1 cellular context compared by ENCODE assay signal in the genomic region with DNA sequence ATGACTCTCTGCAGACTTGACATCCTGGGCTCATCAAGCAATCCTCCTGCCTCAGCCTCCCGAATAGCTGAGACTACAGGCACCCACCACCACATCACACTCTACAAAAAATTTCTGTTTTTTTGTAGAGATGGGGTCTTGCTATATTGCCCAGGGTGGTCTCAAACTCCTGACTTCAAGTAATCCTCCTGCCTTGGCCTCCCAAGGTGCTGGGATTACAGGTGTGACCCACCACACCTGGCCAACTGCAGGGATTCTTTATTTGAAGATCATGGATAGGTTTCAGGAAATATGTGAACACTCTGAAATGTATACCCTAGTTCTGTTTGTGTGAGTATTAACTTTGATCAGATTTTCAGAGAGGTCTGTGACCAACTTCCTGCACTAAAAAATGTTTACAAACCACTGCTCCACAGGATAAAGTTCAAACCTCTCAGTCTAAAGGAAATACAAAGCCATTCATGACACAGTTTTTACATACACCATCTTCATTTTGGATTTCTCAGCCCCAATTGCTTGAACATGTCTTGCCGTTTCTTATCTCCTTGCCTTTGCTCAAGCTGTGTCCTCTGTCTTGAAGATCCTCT.
TF ChIP-seq lines count a peak whose summit lies in the region.

No MANE protein-coding gene starts in this region.

TF ChIP-seq in GM12878, 131 proteins besides CTCF, POLR2A, EP300 and RAD21:
- TF ChIP-seq, protein P1, sequence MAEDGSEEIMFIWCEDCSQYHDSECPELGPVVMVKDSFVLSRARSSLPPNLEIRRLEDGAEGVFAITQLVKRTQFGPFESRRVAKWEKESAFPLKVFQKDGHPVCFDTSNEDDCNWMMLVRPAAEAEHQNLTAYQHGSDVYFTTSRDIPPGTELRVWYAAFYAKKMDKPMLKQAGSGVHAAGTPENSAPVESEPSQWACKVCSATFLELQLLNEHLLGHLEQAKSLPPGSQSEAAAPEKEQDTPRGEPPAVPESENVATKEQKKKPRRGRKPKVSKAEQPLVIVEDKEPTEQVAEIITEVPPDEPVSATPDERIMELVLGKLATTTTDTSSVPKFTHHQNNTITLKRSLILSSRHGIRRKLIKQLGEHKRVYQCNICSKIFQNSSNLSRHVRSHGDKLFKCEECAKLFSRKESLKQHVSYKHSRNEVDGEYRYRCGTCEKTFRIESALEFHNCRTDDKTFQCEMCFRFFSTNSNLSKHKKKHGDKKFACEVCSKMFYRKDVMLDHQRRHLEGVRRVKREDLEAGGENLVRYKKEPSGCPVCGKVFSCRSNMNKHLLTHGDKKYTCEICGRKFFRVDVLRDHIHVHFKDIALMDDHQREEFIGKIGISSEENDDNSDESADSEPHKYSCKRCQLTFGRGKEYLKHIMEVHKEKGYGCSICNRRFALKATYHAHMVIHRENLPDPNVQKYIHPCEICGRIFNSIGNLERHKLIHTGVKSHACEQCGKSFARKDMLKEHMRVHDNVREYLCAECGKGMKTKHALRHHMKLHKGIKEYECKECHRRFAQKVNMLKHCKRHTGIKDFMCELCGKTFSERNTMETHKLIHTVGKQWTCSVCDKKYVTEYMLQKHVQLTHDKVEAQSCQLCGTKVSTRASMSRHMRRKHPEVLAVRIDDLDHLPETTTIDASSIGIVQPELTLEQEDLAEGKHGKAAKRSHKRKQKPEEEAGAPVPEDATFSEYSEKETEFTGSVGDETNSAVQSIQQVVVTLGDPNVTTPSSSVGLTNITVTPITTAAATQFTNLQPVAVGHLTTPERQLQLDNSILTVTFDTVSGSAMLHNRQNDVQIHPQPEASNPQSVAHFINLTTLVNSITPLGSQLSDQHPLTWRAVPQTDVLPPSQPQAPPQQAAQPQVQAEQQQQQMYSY (CRISPR knock-in tag; IDR thresholded peaks at IDR 0.05) = no peak
- TF ChIP-seq MTA2 (IDR thresholded peaks at IDR 0.05; ENCODE audit: low read depth) (no peak), BACH1 (IDR thresholded peaks at IDR 0.05; ENCODE audit: borderline replicate concordance) (no peak), CHD2 (IDR thresholded peaks at IDR 0.05; ENCODE audit: borderline replicate concordance, low read depth, low read length) (no peak), WRNIP1 (IDR thresholded peaks at IDR 0.05; ENCODE audit: borderline replicate concordance, low read depth, low read length) (no peak), CHD4 (IDR thresholded peaks at IDR 0.05) (no peak), NFXL1 (IDR thresholded peaks at IDR 0.05; ENCODE audit: borderline replicate concordance) (no peak), ZZZ3 (IDR thresholded peaks at IDR 0.05; ENCODE audit: control insufficient read depth, insufficient read length, low read depth) (no peak)
- TF ChIP-seq, protein P2, sequence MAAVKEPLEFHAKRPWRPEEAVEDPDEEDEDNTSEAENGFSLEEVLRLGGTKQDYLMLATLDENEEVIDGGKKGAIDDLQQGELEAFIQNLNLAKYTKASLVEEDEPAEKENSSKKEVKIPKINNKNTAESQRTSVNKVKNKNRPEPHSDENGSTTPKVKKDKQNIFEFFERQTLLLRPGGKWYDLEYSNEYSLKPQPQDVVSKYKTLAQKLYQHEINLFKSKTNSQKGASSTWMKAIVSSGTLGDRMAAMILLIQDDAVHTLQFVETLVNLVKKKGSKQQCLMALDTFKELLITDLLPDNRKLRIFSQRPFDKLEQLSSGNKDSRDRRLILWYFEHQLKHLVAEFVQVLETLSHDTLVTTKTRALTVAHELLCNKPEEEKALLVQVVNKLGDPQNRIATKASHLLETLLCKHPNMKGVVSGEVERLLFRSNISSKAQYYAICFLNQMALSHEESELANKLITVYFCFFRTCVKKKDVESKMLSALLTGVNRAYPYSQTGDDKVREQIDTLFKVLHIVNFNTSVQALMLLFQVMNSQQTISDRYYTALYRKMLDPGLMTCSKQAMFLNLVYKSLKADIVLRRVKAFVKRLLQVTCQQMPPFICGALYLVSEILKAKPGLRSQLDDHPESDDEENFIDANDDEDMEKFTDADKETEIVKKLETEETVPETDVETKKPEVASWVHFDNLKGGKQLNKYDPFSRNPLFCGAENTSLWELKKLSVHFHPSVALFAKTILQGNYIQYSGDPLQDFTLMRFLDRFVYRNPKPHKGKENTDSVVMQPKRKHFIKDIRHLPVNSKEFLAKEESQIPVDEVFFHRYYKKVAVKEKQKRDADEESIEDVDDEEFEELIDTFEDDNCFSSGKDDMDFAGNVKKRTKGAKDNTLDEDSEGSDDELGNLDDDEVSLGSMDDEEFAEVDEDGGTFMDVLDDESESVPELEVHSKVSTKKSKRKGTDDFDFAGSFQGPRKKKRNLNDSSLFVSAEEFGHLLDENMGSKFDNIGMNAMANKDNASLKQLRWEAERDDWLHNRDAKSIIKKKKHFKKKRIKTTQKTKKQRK (IDR thresholded peaks at IDR 0.05; ENCODE audit: low read depth, low read length) = no peak
- TF ChIP-seq, protein P3, sequence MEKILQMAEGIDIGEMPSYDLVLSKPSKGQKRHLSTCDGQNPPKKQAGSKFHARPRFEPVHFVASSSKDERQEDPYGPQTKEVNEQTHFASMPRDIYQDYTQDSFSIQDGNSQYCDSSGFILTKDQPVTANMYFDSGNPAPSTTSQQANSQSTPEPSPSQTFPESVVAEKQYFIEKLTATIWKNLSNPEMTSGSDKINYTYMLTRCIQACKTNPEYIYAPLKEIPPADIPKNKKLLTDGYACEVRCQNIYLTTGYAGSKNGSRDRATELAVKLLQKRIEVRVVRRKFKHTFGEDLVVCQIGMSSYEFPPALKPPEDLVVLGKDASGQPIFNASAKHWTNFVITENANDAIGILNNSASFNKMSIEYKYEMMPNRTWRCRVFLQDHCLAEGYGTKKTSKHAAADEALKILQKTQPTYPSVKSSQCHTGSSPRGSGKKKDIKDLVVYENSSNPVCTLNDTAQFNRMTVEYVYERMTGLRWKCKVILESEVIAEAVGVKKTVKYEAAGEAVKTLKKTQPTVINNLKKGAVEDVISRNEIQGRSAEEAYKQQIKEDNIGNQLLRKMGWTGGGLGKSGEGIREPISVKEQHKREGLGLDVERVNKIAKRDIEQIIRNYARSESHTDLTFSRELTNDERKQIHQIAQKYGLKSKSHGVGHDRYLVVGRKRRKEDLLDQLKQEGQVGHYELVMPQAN (conservative IDR thresholded peaks at IDR 0.05) = no peak
- TF ChIP-seq, protein P4, sequence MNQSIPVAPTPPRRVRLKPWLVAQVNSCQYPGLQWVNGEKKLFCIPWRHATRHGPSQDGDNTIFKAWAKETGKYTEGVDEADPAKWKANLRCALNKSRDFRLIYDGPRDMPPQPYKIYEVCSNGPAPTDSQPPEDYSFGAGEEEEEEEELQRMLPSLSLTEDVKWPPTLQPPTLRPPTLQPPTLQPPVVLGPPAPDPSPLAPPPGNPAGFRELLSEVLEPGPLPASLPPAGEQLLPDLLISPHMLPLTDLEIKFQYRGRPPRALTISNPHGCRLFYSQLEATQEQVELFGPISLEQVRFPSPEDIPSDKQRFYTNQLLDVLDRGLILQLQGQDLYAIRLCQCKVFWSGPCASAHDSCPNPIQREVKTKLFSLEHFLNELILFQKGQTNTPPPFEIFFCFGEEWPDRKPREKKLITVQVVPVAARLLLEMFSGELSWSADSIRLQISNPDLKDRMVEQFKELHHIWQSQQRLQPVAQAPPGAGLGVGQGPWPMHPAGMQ (IDR thresholded peaks at IDR 0.05; ENCODE audit: borderline replicate concordance) = no peak
- TF ChIP-seq, protein P5, sequence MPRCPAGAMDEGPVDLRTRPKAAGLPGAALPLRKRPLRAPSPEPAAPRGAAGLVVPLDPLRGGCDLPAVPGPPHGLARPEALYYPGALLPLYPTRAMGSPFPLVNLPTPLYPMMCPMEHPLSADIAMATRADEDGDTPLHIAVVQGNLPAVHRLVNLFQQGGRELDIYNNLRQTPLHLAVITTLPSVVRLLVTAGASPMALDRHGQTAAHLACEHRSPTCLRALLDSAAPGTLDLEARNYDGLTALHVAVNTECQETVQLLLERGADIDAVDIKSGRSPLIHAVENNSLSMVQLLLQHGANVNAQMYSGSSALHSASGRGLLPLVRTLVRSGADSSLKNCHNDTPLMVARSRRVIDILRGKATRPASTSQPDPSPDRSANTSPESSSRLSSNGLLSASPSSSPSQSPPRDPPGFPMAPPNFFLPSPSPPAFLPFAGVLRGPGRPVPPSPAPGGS (IDR thresholded peaks at IDR 0.05; ENCODE audit: borderline replicate concordance, insufficient read depth, low read depth, low read length, poor library complexity, severe bottlenecking) = no peak
